13 cellular contexts compared by ENCODE assay signal in the genomic region with DNA sequence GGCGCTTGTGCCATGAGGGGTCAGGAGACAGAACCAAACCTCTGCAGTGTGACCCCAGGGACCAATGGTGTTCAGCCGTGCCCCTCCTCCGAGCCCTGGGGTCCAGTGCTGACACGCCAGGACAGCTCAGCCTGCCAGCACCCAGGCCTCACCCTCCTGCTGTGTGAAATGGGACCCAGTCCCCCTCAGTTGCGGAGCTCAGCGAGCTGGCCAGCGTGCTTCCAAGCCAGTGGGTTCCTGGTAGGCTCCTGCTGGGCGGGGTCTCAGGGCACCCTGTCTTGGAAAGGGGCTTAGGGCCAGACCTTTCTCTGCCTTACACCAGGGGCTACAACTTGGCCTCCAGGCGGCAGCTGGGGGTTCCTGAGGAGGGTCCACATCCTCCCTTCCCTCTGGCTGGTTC. TPM values are rescaled to one million over a fixed set of nuclear protein-coding genes. Genes with fewer than 3 reads are reported as not detected.
A peak's percentile ranks its signal among the peaks of the same experiment; 100 is the strongest.
DNase-seq lines count a peak whose midpoint lies in the region; ATAC-seq, FAIRE-seq and TF ChIP-seq lines count a peak whose summit lies in the region.
"Had no signal": no experiment of that assay in that cellular context is flagged by ENCODE, and none has a peak within 500 bp of the region (broad histone marks: within the 10 kb centered on the region; RNA-seq: fewer than 3 reads in every experiment).

No MANE protein-coding gene starts in this region.

- peaks cover 10% of the 10 kb centered on the region for H3K23me2 ChIP-seq in H1 (ENCODE audit: low read depth, low read length)

- H4K8ac ChIP-seq in H1 (ENCODE audit: extremely low read depth, insufficient read depth, low read length) = peak overlapping the region; percentile 7; the same call in 1 of the 2 replicates

- H2BK5ac ChIP-seq in H1 (ENCODE audit: low read depth, low read length) = peak overlapping the region; percentile 52; the same call in 1 of the 2 replicates

- no peak overlapping the region for H2BK12ac ChIP-seq in H1 (ENCODE audit: low read depth, low read length)

- H3K27me3 ChIP-seq in CD4-positive, CD25-positive, alpha-beta regulatory T cell (ENCODE audit: control insufficient read depth, insufficient read depth, low read length) = no peaks in the 10 kb centered on the region
- H3K27me3 ChIP-seq in H1 (replicated peaks in 1 of 4; ENCODE audit: control insufficient read depth in 3 of 4, extremely low read depth in 1 of 4, insufficient read depth in 3 of 4, low read length in 3 of 4) (no peaks in the 10 kb centered on the region), osteoblast (ENCODE audit: insufficient read depth, low read length) (no peaks in the 10 kb centered on the region)

- H3K79me2 ChIP-seq in H1 (ENCODE audit: control insufficient read depth in 1 of 2, insufficient read depth in 2 of 2, low read length in 2 of 2) (peaks cover 36 to 56% of the 10 kb centered on the region in 2 experiments), osteoblast (ENCODE audit: insufficient read depth, low read length) (peaks cover 47% of the 10 kb centered on the region)

- H3K23ac ChIP-seq in H1 (ENCODE audit: insufficient read length) = no peak overlapping the region

- H2BK120ac ChIP-seq in H1 (replicated peaks; ENCODE audit: low read depth, low read length) = no peak overlapping the region

- no peak overlapping the region for H3K18ac ChIP-seq in H1 (ENCODE audit: extremely low read depth, low read length)

- peaks cover 31% of the 10 kb centered on the region for H3K36me3 Mint-ChIP-seq in CD4-positive, CD25-positive, alpha-beta regulatory T cell

- H2BK20ac ChIP-seq in H1 (ENCODE audit: low read length) = no peak overlapping the region

- H2BK15ac ChIP-seq in H1 (ENCODE audit: low read length) = no peak overlapping the region

- DNase-seq in CD4-positive, CD25-positive, alpha-beta regulatory T cell = no peak
- DNase-seq in NB4 (ENCODE audit: low read depth) (no peak), H1 (ENCODE audit: low read depth in 1 of 2, low spot score in 2 of 2) (no peak), osteoblast (ENCODE audit: insufficient read length, low spot score, missing footprints) (peak; percentile 81), GM19238 (ENCODE audit: insufficient read length, low spot score) (no peak), coronary artery (ENCODE audit: low spot score) (no peak), NCI-H2081 (lab: John Stamatoyannopoulos, UW) (no peak), GM19240 (ENCODE audit: insufficient read length, low spot score) (no peak)
- DNase-seq: activated gamma-delta T cell, MM.1S, NCI-H526 treated with DMSO at 0.1 percent for 48 hours had no signal

- POLR2A ChIA-PET in H1 (lab: Charles Lee; ENCODE audit: partially characterized antibody) = interaction anchor here (0.9 to 26.0 kb wide), 5 partner anchors 4 to 43 kb away, joined by 4 to 458 read pairs (median 6); a partner anchor contains a TSS

- peak overlapping the region; percentile 86 for H3K4me3 ChIP-seq in CD4-positive, CD25-positive, alpha-beta regulatory T cell (ENCODE audit: low read depth, low read length)
- H3K4me3 ChIP-seq in NB4 (ENCODE audit: low read depth, low read length) (peak overlapping the region; percentile 80), H1 (ENCODE audit: extremely low read depth in 1 of 4, insufficient read depth in 2 of 4, low read depth in 3 of 4, low read length in 4 of 4) (no peak overlapping the region), osteoblast (ENCODE audit: insufficient read depth, low read length) (no peak overlapping the region), coronary artery (no peak overlapping the region)
- H3K4me3 ChIP-seq: HAP-1, prostate gland had no signal

- CTCF ChIA-PET in H1 (lab: Charles Lee; ENCODE audit: partially characterized antibody) = interaction anchor here (2.0 to 2.6 kb wide), 2 partner anchors 11 to 64 kb away, joined by 5 to 8 read pairs; no protein-coding TSS in a partner anchor

- peaks cover 12% of the 10 kb centered on the region for H3K27me3 Mint-ChIP-seq in CD4-positive, CD25-positive, alpha-beta regulatory T cell

- H2AK5ac ChIP-seq in H1 (ENCODE audit: low read depth, low read length) = no peak overlapping the region

- H3K9me3 Mint-ChIP-seq in CD4-positive, CD25-positive, alpha-beta regulatory T cell = peaks cover 0 to 2% (median 0%) of the 10 kb centered on the region in 7 donors

- no peak overlapping the region; a peak in 1 of 4 replicates for H3K4me2 ChIP-seq in H1 (ENCODE audit: insufficient read depth in 1 of 2, low read depth in 2 of 2, low read length in 2 of 2)
- no peak overlapping the region for H3K4me2 ChIP-seq in osteoblast (ENCODE audit: insufficient read depth, low read length)

- peak overlapping the region; percentile 93 to 98 (median 98) for H3K4me3 Mint-ChIP-seq in CD4-positive, CD25-positive, alpha-beta regulatory T cell

- no peak overlapping the region for H4K91ac ChIP-seq in H1 (replicated peaks; ENCODE audit: insufficient read length, low read length)

- peaks cover 33 to 46% of the 10 kb centered on the region in 2 experiments for H4K20me1 ChIP-seq in H1 (replicated peaks in 1 of 2; ENCODE audit: control insufficient read depth in 1 of 2, insufficient read depth in 2 of 2, low read length in 2 of 2)
- peaks cover 42% of the 10 kb centered on the region for H4K20me1 ChIP-seq in osteoblast (ENCODE audit: insufficient read depth, low read length)

- H3K14ac ChIP-seq in H1 (ENCODE audit: insufficient read length) = no peak overlapping the region

- no peak overlapping the region for H3K56ac ChIP-seq in H1 (replicated peaks; ENCODE audit: insufficient read length, low read depth, low read length)

- H3K79me1 ChIP-seq in H1 (ENCODE audit: low read depth, low read length) = peaks cover 14% of the 10 kb centered on the region

- H3K4me1 Mint-ChIP-seq in CD4-positive, CD25-positive, alpha-beta regulatory T cell = peaks cover 11 to 53% (median 31%) of the 10 kb centered on the region in 4 donors

- H4K5ac ChIP-seq in H1 (ENCODE audit: insufficient read length, low read depth, low read length) = no peak overlapping the region

- FAIRE-seq in H1 (lab: Jason Lieb, UNC) = no peak

- H3K36me3 ChIP-seq in CD4-positive, CD25-positive, alpha-beta regulatory T cell (ENCODE audit: control insufficient read depth, insufficient read depth, low read length) = peaks cover 33% of the 10 kb centered on the region
- peaks cover 34 to 59% (median 43%) of the 10 kb centered on the region in 4 experiments for H3K36me3 ChIP-seq in H1 (ENCODE audit: control insufficient read depth in 2 of 4, insufficient read depth in 4 of 4, low read length in 3 of 4)
- H3K36me3 ChIP-seq in osteoblast (ENCODE audit: insufficient read depth, low read length) = peaks cover 26% of the 10 kb centered on the region

- 95% methylated on average over 9 of the region's 9 CpGs; no CpG with 5 or more reads in 1 of the 2 experiments for WGBS in H1 (ENCODE audit: extremely low coverage in 1 of 2, insufficient coverage in 1 of 2, insufficient read length in 1 of 2, insufficient replicate concordance in 2 of 2, low coverage in 1 of 2, low lambda C conversion rate in 2 of 2, missing lambda C conversion rate in 1 of 2), 2 experiments

- H3K4me1 ChIP-seq in CD4-positive, CD25-positive, alpha-beta regulatory T cell (ENCODE audit: control insufficient read depth, insufficient read depth, low read length, poor library complexity, severe bottlenecking) = peaks cover 78% of the 10 kb centered on the region
- H3K4me1 ChIP-seq in H1 (replicated peaks in 1 of 4; ENCODE audit: control insufficient read depth in 3 of 4, insufficient read depth in 4 of 4, low read length in 3 of 4) (peaks cover 4 to 20% (median 18%) of the 10 kb centered on the region in 4 experiments), osteoblast (ENCODE audit: insufficient read depth, low read length) (peaks cover 15% of the 10 kb centered on the region)

- TF ChIP-seq EP300 in H1 (IDR thresholded peaks at IDR 0.05; ENCODE audit: borderline replicate concordance in 1 of 2, low read depth in 2 of 2, low read length in 2 of 2) = no peak

- H3K27ac Mint-ChIP-seq in CD4-positive, CD25-positive, alpha-beta regulatory T cell = peak overlapping the region; percentile 95 to 100 (median 98)

- TF ChIP-seq POLR2A in NB4 (IDR thresholded peaks at IDR 0.05; ENCODE audit: extremely low read depth, insufficient read length) (no peak), H1 (IDR thresholded peaks at IDR 0.05; ENCODE audit: control extremely low read depth in 1 of 2, low read depth in 2 of 2, low read length in 2 of 2) (0 out of 3 replicates have a peak, but pooled peaks of 1 of the 2 experiments have one; percentile 13)

- no peaks in the 10 kb centered on the region for H3K9me3 ChIP-seq in CD4-positive, CD25-positive, alpha-beta regulatory T cell (ENCODE audit: control insufficient read depth in 2 of 2, low read length in 2 of 2)
- no peaks in the 10 kb centered on the region for H3K9me3 ChIP-seq in H1 (ENCODE audit: insufficient read depth in 2 of 2, low read depth in 1 of 2, low read length in 1 of 2)
- H3K9me3 ChIP-seq in osteoblast (ENCODE audit: low read depth, low read length) = no peaks in the 10 kb centered on the region
- H3K9me3 ChIP-seq: HAP-1, prostate gland had no signal

- TF ChIP-seq CTCF in NB4 (IDR thresholded peaks at IDR 0.05; ENCODE audit: low read depth, low read length) (no peak), H1 (IDR thresholded peaks at IDR 0.05; ENCODE audit: control extremely low read depth in 1 of 3, insufficient read depth in 1 of 3, low read depth in 1 of 3, low read length in 3 of 3) (no peak), osteoblast (IDR thresholded peaks at IDR 0.05; ENCODE audit: extremely low read depth, low read depth, low read length) (no peak), coronary artery (IDR thresholded peaks at IDR 0.05) (no peak)

- H3K4ac ChIP-seq in H1 (replicated peaks; ENCODE audit: insufficient read length, low read depth, low read length) = no peak overlapping the region

- ATAC-seq in CD4-positive, CD25-positive, alpha-beta regulatory T cell (ENCODE audit: low read depth in 2 of 2) = no peak

- no peak for TF ChIP-seq RAD21 in H1 (IDR thresholded peaks at IDR 0.05 in 1 of 2, conservative IDR thresholded peaks at IDR 0.05 in 1 of 2; ENCODE audit: low read depth in 2 of 2, low read length in 2 of 2)

- peak overlapping the region; percentile 100 for H3K27ac ChIP-seq in CD4-positive, CD25-positive, alpha-beta regulatory T cell (ENCODE audit: insufficient read depth, low read length, poor library complexity, severe bottlenecking)
- peak overlapping the region; percentile 54; the same call in 1 of the 2 replicates for H3K27ac ChIP-seq in H1 (ENCODE audit: low read depth, low read length)
- no peak overlapping the region for H3K27ac ChIP-seq in osteoblast (ENCODE audit: low read depth, low read length)
- H3K27ac ChIP-seq in coronary artery = no peak overlapping the region
- H3K27ac ChIP-seq: prostate gland had no signal

- H2AFZ ChIP-seq in H1 (ENCODE audit: low read length) (no peak overlapping the region), osteoblast (ENCODE audit: low read length) (no peak overlapping the region)

- no peak overlapping the region; a peak in 1 of 7 replicates for H3K9ac ChIP-seq in H1 (replicated peaks in 1 of 4; ENCODE audit: extremely low read depth in 1 of 4, low read depth in 3 of 4, low read length in 3 of 4)

RNA-seq across cellular contexts. Expression of a gene that starts 4.4 kb away (rescaled TPM):
- total RNA-seq in CD4-positive, CD25-positive, alpha-beta regulatory T cell = 268 TPM
- polyA plus RNA-seq in CD4-positive, CD25-positive, alpha-beta regulatory T cell = 1 to 10 TPM; 2.3 to 4.3 (median 3.4) TPM
- total RNA-seq in H1 (2021; fragmentation: NEBNext Ultra II Directional; extraction: Animal tissue kit (Norgen Biotek cat#: 25700)) = 164 and 178 TPM in 2 replicates
- 54.7 and 109 TPM in 2 replicates for polyA plus RNA-seq in H1 (2011; rRNA removed)
- 42.9 TPM for polyA plus RNA-seq in H1 (2011; cell fraction: cytosol; rRNA removed)
- polyA plus RNA-seq in H1 (2011; cell fraction: nucleus; rRNA removed) = 283 TPM
- polyA plus RNA-seq in H1 (2012, experiment 1 of 2) = 101 to 137 TPM (median 120 TPM) in 4 replicates
- polyA plus RNA-seq in H1 (2012, experiment 2 of 2) = 87.2 TPM
- polyA plus RNA-seq in H1 (2013, experiment 1 of 2) = 97.6 TPM
- 91.7 TPM for polyA plus RNA-seq in H1 (2013, experiment 2 of 2)
- polyA minus RNA-seq in H1 (2011; rRNA and poly(A)+ RNA removed) = 15.9 and 24.4 TPM in 2 replicates
- polyA minus RNA-seq in H1 (2011; cell fraction: cytosol; rRNA and poly(A)+ RNA removed) = 100 TPM
- 120 TPM for polyA minus RNA-seq in H1 (2011; cell fraction: nucleus; rRNA and poly(A)+ RNA removed)
- 5.4 and 6.2 TPM in 2 replicates for total RNA-seq in osteoblast

RNA-seq across cellular contexts. Expression of a gene that starts 16.3 kb away (rescaled TPM):
- 1.3 TPM for total RNA-seq in CD4-positive, CD25-positive, alpha-beta regulatory T cell
- not detected for polyA plus RNA-seq in CD4-positive, CD25-positive, alpha-beta regulatory T cell
- 0.43 and 0.69 TPM in 2 replicates for total RNA-seq in H1 (2021; fragmentation: NEBNext Ultra II Directional; extraction: Animal tissue kit (Norgen Biotek cat#: 25700))
- 0.02 and 0.06 TPM in 2 replicates for polyA plus RNA-seq in H1 (2011; rRNA removed)
- 0.04 TPM for polyA plus RNA-seq in H1 (2011; cell fraction: cytosol; rRNA removed)
- polyA plus RNA-seq in H1 (2011; cell fraction: nucleus; rRNA removed) = 0.26 TPM
- polyA plus RNA-seq in H1 (2012, experiment 1 of 2) = 0.08 to 0.52 TPM (median 0.25 TPM) in 3 of 4 replicates, not detected in the other
- not detected for polyA plus RNA-seq in H1 (2012, experiment 2 of 2)
- 0.04 TPM for polyA plus RNA-seq in H1 (2013, experiment 1 of 2)
- polyA plus RNA-seq in H1 (2013, experiment 2 of 2) = 0.02 TPM
- polyA minus RNA-seq in H1 (2011; rRNA and poly(A)+ RNA removed) = 0.06 and 0.17 TPM in 2 replicates
- polyA minus RNA-seq in H1 (2011; cell fraction: cytosol; rRNA and poly(A)+ RNA removed) = not detected
- polyA minus RNA-seq in H1 (2011; cell fraction: nucleus; rRNA and poly(A)+ RNA removed) = 0.50 TPM
- under 0.01 TPM in 1 of 2 replicates, not detected in the other for total RNA-seq in osteoblast

Comparison
In these comparisons a context has a peak if more than half of its experiments do, and no peak if none do; other contexts are left out.
1. H3K27ac ChIP-seq: peak in CD4-positive, CD25-positive, alpha-beta regulatory T cell (single experiment) and H1 (single experiment); none in osteoblast (single experiment) and coronary artery (0 of 2).
2. H3K4me3 ChIP-seq: peak in CD4-positive, CD25-positive, alpha-beta regulatory T cell (single experiment) and NB4 (single experiment); none in H1 (0 of 4), osteoblast (single experiment) and coronary artery (single experiment).
3. RNA of a gene that starts 4.4 kb away (total RNA-seq): 268 TPM in CD4-positive, CD25-positive, alpha-beta regulatory T cell (single experiment) and 164 to 178 TPM in H1; 5.4 to 6.2 TPM in osteoblast; every median in the first group is over 10 times any median in the second.